ENCODE assay signal across 8 cellular contexts in genomic region chr19:2048959-2049740, GRCh38. TPM values are rescaled to one million over a fixed set of nuclear protein-coding genes. Genes with fewer than 3 reads are reported as not detected.
A peak's percentile ranks its signal among the peaks of the same experiment; 100 is the strongest.
DNase-seq lines count a peak whose midpoint lies in the region; ATAC-seq and TF ChIP-seq lines count a peak whose summit lies in the region.

No MANE protein-coding gene starts in this region.

- H3K9me3 ChIP-seq in AG04450 (ENCODE audit: control insufficient read depth, insufficient read depth, low read length) (no peaks in the 10 kb centered on the region; the same call in 1 of the 2 replicates), KOPT-K1 (ENCODE audit: insufficient read depth, low read length, poor library complexity, severe bottlenecking) (no peaks in the 10 kb centered on the region), duodenal mucosa (ENCODE audit: control insufficient read depth in 1 of 2, low read length in 2 of 2) (no peaks in the 10 kb centered on the region), mucosa of stomach (ENCODE audit: control insufficient read depth, low read length) (no peaks in the 10 kb centered on the region)

- TF ChIP-seq CTCF in AG04450 (IDR thresholded peaks at IDR 0.05; ENCODE audit: low read depth, low read length) = no peak

- H3K9ac ChIP-seq in duodenal mucosa (ENCODE audit: low read depth in 1 of 2, low read length in 2 of 2) (peak overlapping the region; percentile 98 to 100), mucosa of stomach (ENCODE audit: low read length) (peak overlapping the region; percentile 80)

- H3K4me1 ChIP-seq in duodenal mucosa (ENCODE audit: control insufficient read depth in 1 of 2, insufficient read depth in 2 of 2, low read length in 2 of 2) (peaks cover 56 to 71% of the 10 kb centered on the region in 2 donors), mucosa of stomach (ENCODE audit: control insufficient read depth, insufficient read depth, low read length) (peaks cover 75% of the 10 kb centered on the region)

- no peak for DNase-seq in AG04450 (ENCODE audit: low read depth, low spot score)
- DNase-seq in COLO829 (ENCODE audit: low spot score) = no peak
- no peak for DNase-seq in AG20443 (ENCODE audit: low spot score)
- DNase-seq in SHP77 treated with DMSO at 0.1 percent for 48 hours (lab: John Stamatoyannopoulos, UW) = no peak

- CTCF ChIA-PET in AG04450 (lab: Charles Lee) = interaction anchor here (0.8 kb wide), 1 partner anchor 21 kb away, joined by 3 read pairs; no protein-coding TSS in a partner anchor

- POLR2A ChIA-PET in AG04450 (lab: Yijun Ruan, JAX) = interaction anchor here (1.0 kb wide), 1 partner anchor 11 kb away, joined by 4 read pairs; no protein-coding TSS in a partner anchor

- no peak for ATAC-seq in GM19324 (IDR thresholded peaks at IDR 0.05; ENCODE audit: low FRiP score, unreplicated experiment)

- peaks cover 37% of the 10 kb centered on the region for H3K36me3 ChIP-seq in KOPT-K1 (ENCODE audit: insufficient read depth, low read length)
- peaks cover 11 to 32% of the 10 kb centered on the region in 2 donors for H3K36me3 ChIP-seq in duodenal mucosa (ENCODE audit: control insufficient read depth in 1 of 2, insufficient read depth in 2 of 2, low read length in 2 of 2)
- no peaks in the 10 kb centered on the region for H3K36me3 ChIP-seq in mucosa of stomach (ENCODE audit: control insufficient read depth, insufficient read depth, low read length)

- H3K27me3 ChIP-seq in AG04450 (ENCODE audit: control insufficient read depth, insufficient read depth, low read length) = no peaks in the 10 kb centered on the region
- no peaks in the 10 kb centered on the region for H3K27me3 ChIP-seq in duodenal mucosa (ENCODE audit: control insufficient read depth in 1 of 2, insufficient read depth in 2 of 2, low read length in 2 of 2)
- no peaks in the 10 kb centered on the region for H3K27me3 ChIP-seq in mucosa of stomach (ENCODE audit: control insufficient read depth, insufficient read depth, low read length)

- peak overlapping the region; percentile 82 for H3K4me3 ChIP-seq in AG04450 (ENCODE audit: low read depth, low read length)
- H3K4me3 ChIP-seq in duodenal mucosa (ENCODE audit: low read depth in 1 of 2, low read length in 2 of 2) = peak overlapping the region; percentile 91 to 94
- peak overlapping the region; percentile 53 for H3K4me3 ChIP-seq in mucosa of stomach (ENCODE audit: low read length)

- H3K27ac ChIP-seq in AG04450 (ENCODE audit: low read depth, low read length) (no peak overlapping the region), KOPT-K1 (ENCODE audit: low read depth, low read length, poor library complexity, severe bottlenecking) (peak overlapping the region; percentile 73), duodenal mucosa (ENCODE audit: low read depth, low read length) (peak overlapping the region; percentile 96)

RNA-seq across cellular contexts. Expression of gene MKNK2, which starts 1.9 kb away (rescaled TPM):
- polyA plus RNA-seq in AG04450 (2011; rRNA removed) = 31.1 and 35.4 TPM in 2 replicates
- polyA minus RNA-seq in AG04450 (2011; rRNA and poly(A)+ RNA removed) = 41.6 and 56.5 TPM in 2 replicates

RNA-seq across cellular contexts. Expression of gene BTBD2, which starts 33.6 kb away (rescaled TPM):
- polyA plus RNA-seq in AG04450 (2011; rRNA removed) = 25.5 and 46.5 TPM in 2 replicates
- polyA minus RNA-seq in AG04450 (2011; rRNA and poly(A)+ RNA removed) = 40.2 and 52.4 TPM in 2 replicates

RNA-seq across cellular contexts. Expression of gene MOB3A, which starts 47.0 kb away (rescaled TPM):
- polyA plus RNA-seq in AG04450 (2011; rRNA removed) = 20.5 and 25.3 TPM in 2 replicates
- polyA minus RNA-seq in AG04450 (2011; rRNA and poly(A)+ RNA removed) = 37.7 and 52.0 TPM in 2 replicates

RNA-seq across cellular contexts. Expression of gene IZUMO4, which starts 47.6 kb away (rescaled TPM):
- polyA plus RNA-seq in AG04450 (2011; rRNA removed) = 0.56 and 0.84 TPM in 2 replicates
- polyA minus RNA-seq in AG04450 (2011; rRNA and poly(A)+ RNA removed) = 0.39 TPM in 1 of 2 replicates, not detected in the other
